Comparison of ENCODE assay signal across 9 cellular contexts in genomic region chr2:289362-290089, GRCh38. TPM values are rescaled to one million over a fixed set of nuclear protein-coding genes. Genes with fewer than 3 reads are reported as not detected.
A peak's percentile ranks its signal among the peaks of the same experiment; 100 is the strongest.
DNase-seq lines count a peak whose midpoint lies in the region; ATAC-seq and TF ChIP-seq lines count a peak whose summit lies in the region.
"Had no signal": no experiment of that assay in that cellular context is flagged by ENCODE, and none has a peak within 500 bp of the region (broad histone marks: within the 10 kb centered on the region; RNA-seq: fewer than 3 reads in every experiment).

No MANE protein-coding gene starts in this region.

- peak overlapping the region; percentile 53 for H3K4me3 Mint-ChIP-seq in T-helper 1 cell treated with Interleukin-12 subunit alpha and Interleukin-12 subunit beta and Interleukin-4 antibody, amounts not matched to agents 30 μg/mL and 1 μg/mL, for 36 hours
- H3K4me3 Mint-ChIP-seq in activated T-cell treated with anti-CD3 and anti-CD28 coated beads, Interleukin-2, amount 50 U/mL, for 72 hours, result peak overlapping the region; percentile 69 to 86

- H3K27ac Mint-ChIP-seq in T-helper 1 cell treated with Interleukin-12 subunit alpha and Interleukin-12 subunit beta and Interleukin-4 antibody, amounts not matched to agents 30 μg/mL and 1 μg/mL, for 36 hours, result no peak overlapping the region
- H3K27ac Mint-ChIP-seq in activated T-cell treated with anti-CD3 and anti-CD28 coated beads, Interleukin-2, amount 50 U/mL, for 72 hours, result no peak overlapping the region

- no peaks in the 10 kb centered on the region for H3K9me3 Mint-ChIP-seq in T-helper 1 cell treated with Interleukin-12 subunit alpha and Interleukin-12 subunit beta and Interleukin-4 antibody, amounts not matched to agents 30 μg/mL and 1 μg/mL, for 36 hours
- no peaks in the 10 kb centered on the region for H3K9me3 Mint-ChIP-seq in activated T-cell treated with anti-CD3 and anti-CD28 coated beads, Interleukin-2, amount 50 U/mL, for 72 hours

- H3K4me3 ChIP-seq in psoas muscle, result peak overlapping the region; percentile 73

- no peak for TF ChIP-seq CTCF in psoas muscle (IDR thresholded peaks at IDR 0.05)

- 0 to 1% (median 1%) methylated on average over 50 to 60 of the region's 60 CpGs for WGBS in psoas muscle, 3 donors

- H3K9me3 ChIP-seq in psoas muscle, result no peaks in the 10 kb centered on the region

- peaks cover 0 to 44% (median 11%) of the 10 kb centered on the region in 3 donors for H3K27me3 ChIP-seq in psoas muscle (ENCODE audit: insufficient read depth in 3 of 3, low read length in 2 of 3)

- intact Hi-C loops in left cardiac atrium (cut with DNase I), result loop anchor here in 1 of 2 donors (5.0 kb wide), 1 partner anchor 42 kb away; no protein-coding TSS in a partner anchor
- intact Hi-C loops in psoas muscle (cut with DNase I), result loop anchor here in 1 of 2 donors (2.0 to 5.0 kb wide), 2 partner anchors 42 to 115 kb away; no protein-coding TSS in a partner anchor

- DNase-seq in T-helper 1 cell (no peak), left cardiac atrium (no peak), psoas muscle (no peak), middle frontal gyrus (ENCODE audit: extremely low spot score, low spot score) (no peak), GM19240 (ENCODE audit: insufficient read length, low spot score) (no peak)
- peak in 1 of 2 donors; percentile 13 for DNase-seq in activated T-cell treated with anti-CD3 and anti-CD28 coated beads, Interleukin-2, amount 50 U/mL, for 72 hours

- H3K27me3 Mint-ChIP-seq in T-helper 1 cell treated with Interleukin-12 subunit alpha and Interleukin-12 subunit beta and Interleukin-4 antibody, amounts not matched to agents 30 μg/mL and 1 μg/mL, for 36 hours (ENCODE audit: low read depth), result peaks cover 52% of the 10 kb centered on the region
- peaks cover 52% of the 10 kb centered on the region for H3K27me3 Mint-ChIP-seq in activated T-cell treated with anti-CD3 and anti-CD28 coated beads, Interleukin-2, amount 50 U/mL, for 72 hours (ENCODE audit: low read depth)

- ATAC-seq in activated T-cell treated with anti-CD3 and anti-CD28 coated beads, Interleukin-2, amount 50 U/mL, for 72 hours (replicated peaks in 1 of 2), result peak; percentile 39 to 55
- ATAC-seq in left cardiac atrium (peak; percentile 29 to 32), psoas muscle (peak; percentile 15 to 76 (median 30)), GM18517 (IDR thresholded peaks at IDR 0.05; ENCODE audit: unreplicated experiment) (no peak)

- H3K36me3 Mint-ChIP-seq in T-helper 1 cell treated with Interleukin-12 subunit alpha and Interleukin-12 subunit beta and Interleukin-4 antibody, amounts not matched to agents 30 μg/mL and 1 μg/mL, for 36 hours (ENCODE audit: low read depth), result no peaks in the 10 kb centered on the region
- H3K36me3 Mint-ChIP-seq in activated T-cell treated with anti-CD3 and anti-CD28 coated beads, Interleukin-2, amount 50 U/mL, for 72 hours (ENCODE audit: insufficient read depth in 2 of 2), result no peaks in the 10 kb centered on the region

- H3K4me1 ChIP-seq in psoas muscle, result peaks cover 9% of the 10 kb centered on the region

- no peaks in the 10 kb centered on the region for H3K36me3 ChIP-seq in psoas muscle (ENCODE audit: insufficient read depth in 1 of 2, low read depth in 1 of 2)

- H3K4me1 Mint-ChIP-seq in T-helper 1 cell treated with Interleukin-12 subunit alpha and Interleukin-12 subunit beta and Interleukin-4 antibody, amounts not matched to agents 30 μg/mL and 1 μg/mL, for 36 hours (ENCODE audit: low read depth), result no peaks in the 10 kb centered on the region
- H3K4me1 Mint-ChIP-seq in activated T-cell treated with anti-CD3 and anti-CD28 coated beads, Interleukin-2, amount 50 U/mL, for 72 hours (ENCODE audit: low read depth), result no peaks in the 10 kb centered on the region

- no peak overlapping the region for H3K27ac ChIP-seq in psoas muscle

RNA-seq across cellular contexts. Expression of gene ALKAL2, which starts 1.6 kb away (rescaled TPM):
- under 1 TPM; 0.36 to 0.60 TPM for total RNA-seq in activated T-cell treated with anti-CD3 and anti-CD28 coated beads, Interleukin-2, amount 50 U/mL, for 72 hours
- under 1 TPM; 0.68 to 0.80 TPM for total RNA-seq in left cardiac atrium
- under 1 TPM in 1 of 4 donors, not detected in 3; 0.49 TPM for total RNA-seq in psoas muscle
- polyA plus RNA-seq in psoas muscle, result 1 to 10 TPM in 1 of 3 donors, under 1 TPM in 2; 0.26 to 1.1 (median 0.35) TPM
- total RNA-seq: activated CD8-positive, alpha-beta memory T cell treated with anti-CD3 and anti-CD28 coated beads for 36 hours had no signal

RNA-seq across cellular contexts. Expression of gene ACP1, which starts 24.8 kb away (rescaled TPM):
- total RNA-seq in activated T-cell treated with anti-CD3 and anti-CD28 coated beads, Interleukin-2, amount 50 U/mL, for 72 hours, result 100 to 1,000 TPM; 141 to 163 TPM
- total RNA-seq in left cardiac atrium (10 to 100 TPM; 53.3 to 61.7 TPM), psoas muscle (10 to 100 TPM; 55.8 to 73.6 (median 66.5) TPM)
- 100 to 1,000 TPM in 2 of 3 donors, 10 to 100 TPM in 1; 78.1 to 104 (median 100) TPM for polyA plus RNA-seq in psoas muscle

RNA-seq across cellular contexts. Expression of gene SH3YL1, which starts 25.7 kb away (rescaled TPM):
- 10 to 100 TPM; 31.6 to 37.8 TPM for total RNA-seq in activated T-cell treated with anti-CD3 and anti-CD28 coated beads, Interleukin-2, amount 50 U/mL, for 72 hours
- 10 to 100 TPM; 13.8 to 14.0 TPM for total RNA-seq in left cardiac atrium
- 10 to 100 TPM in 1 of 4 donors, 1 to 10 TPM in 3; 7.7 to 10.0 (median 8.9) TPM for total RNA-seq in psoas muscle
- 1 to 10 TPM; 8.3 to 9.6 (median 9.2) TPM for polyA plus RNA-seq in psoas muscle
